Comparison of ENCODE assay signal across 1 cellular context in the genomic region with DNA sequence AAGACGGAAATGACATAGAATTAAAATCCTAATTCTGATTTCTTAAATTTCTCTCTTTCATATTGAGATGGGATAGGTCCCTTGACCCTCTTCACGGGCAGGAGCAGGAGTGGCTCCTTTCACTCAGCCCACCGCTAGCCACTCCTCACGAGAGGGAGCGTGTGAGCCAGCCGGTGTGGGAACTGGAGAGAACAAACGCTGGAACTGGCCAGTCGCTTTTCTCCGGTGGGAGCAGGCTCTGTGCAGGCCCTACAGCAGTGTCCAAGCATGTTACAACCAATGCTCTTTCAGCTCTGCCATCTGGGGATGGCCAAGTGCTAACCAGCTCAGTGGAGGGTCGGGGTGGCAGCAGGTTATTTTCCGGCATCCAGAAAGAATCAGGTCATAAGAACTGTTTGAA.
TF ChIP-seq lines count a peak whose summit lies in the region.

No MANE protein-coding gene starts in this region.

TF ChIP-seq in GM23338, 12 proteins besides CTCF, POLR2A, EP300 and RAD21 (continued from another document):
- TF ChIP-seq, protein P1, sequence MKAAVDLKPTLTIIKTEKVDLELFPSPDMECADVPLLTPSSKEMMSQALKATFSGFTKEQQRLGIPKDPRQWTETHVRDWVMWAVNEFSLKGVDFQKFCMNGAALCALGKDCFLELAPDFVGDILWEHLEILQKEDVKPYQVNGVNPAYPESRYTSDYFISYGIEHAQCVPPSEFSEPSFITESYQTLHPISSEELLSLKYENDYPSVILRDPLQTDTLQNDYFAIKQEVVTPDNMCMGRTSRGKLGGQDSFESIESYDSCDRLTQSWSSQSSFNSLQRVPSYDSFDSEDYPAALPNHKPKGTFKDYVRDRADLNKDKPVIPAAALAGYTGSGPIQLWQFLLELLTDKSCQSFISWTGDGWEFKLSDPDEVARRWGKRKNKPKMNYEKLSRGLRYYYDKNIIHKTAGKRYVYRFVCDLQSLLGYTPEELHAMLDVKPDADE (IDR thresholded peaks at IDR 0.05): no peak
- TF ChIP-seq NANOG (IDR thresholded peaks at IDR 0.05; ENCODE audit: borderline replicate concordance) (no peak), CREB1 (CRISPR knock-in tag; IDR thresholded peaks at IDR 0.05; ENCODE audit: low read depth) (no peak), ZNF114 (CRISPR knock-in tag; IDR thresholded peaks at IDR 0.05) (no peak), ZNF331 (CRISPR knock-in tag; IDR thresholded peaks at IDR 0.05; ENCODE audit: low read depth) (no peak), JUNB (IDR thresholded peaks at IDR 0.05; ENCODE audit: unreplicated experiment) (no peak), STAT1 (IDR thresholded peaks at IDR 0.05; ENCODE audit: unreplicated experiment) (no peak), EZH2 (IDR thresholded peaks at IDR 0.05; ENCODE audit: low read depth, unreplicated experiment) (no peak), EZH2phosphoT487 (IDR thresholded peaks at IDR 0.05; ENCODE audit: unreplicated experiment) (no peak)
- TF ChIP-seq, protein P2, sequence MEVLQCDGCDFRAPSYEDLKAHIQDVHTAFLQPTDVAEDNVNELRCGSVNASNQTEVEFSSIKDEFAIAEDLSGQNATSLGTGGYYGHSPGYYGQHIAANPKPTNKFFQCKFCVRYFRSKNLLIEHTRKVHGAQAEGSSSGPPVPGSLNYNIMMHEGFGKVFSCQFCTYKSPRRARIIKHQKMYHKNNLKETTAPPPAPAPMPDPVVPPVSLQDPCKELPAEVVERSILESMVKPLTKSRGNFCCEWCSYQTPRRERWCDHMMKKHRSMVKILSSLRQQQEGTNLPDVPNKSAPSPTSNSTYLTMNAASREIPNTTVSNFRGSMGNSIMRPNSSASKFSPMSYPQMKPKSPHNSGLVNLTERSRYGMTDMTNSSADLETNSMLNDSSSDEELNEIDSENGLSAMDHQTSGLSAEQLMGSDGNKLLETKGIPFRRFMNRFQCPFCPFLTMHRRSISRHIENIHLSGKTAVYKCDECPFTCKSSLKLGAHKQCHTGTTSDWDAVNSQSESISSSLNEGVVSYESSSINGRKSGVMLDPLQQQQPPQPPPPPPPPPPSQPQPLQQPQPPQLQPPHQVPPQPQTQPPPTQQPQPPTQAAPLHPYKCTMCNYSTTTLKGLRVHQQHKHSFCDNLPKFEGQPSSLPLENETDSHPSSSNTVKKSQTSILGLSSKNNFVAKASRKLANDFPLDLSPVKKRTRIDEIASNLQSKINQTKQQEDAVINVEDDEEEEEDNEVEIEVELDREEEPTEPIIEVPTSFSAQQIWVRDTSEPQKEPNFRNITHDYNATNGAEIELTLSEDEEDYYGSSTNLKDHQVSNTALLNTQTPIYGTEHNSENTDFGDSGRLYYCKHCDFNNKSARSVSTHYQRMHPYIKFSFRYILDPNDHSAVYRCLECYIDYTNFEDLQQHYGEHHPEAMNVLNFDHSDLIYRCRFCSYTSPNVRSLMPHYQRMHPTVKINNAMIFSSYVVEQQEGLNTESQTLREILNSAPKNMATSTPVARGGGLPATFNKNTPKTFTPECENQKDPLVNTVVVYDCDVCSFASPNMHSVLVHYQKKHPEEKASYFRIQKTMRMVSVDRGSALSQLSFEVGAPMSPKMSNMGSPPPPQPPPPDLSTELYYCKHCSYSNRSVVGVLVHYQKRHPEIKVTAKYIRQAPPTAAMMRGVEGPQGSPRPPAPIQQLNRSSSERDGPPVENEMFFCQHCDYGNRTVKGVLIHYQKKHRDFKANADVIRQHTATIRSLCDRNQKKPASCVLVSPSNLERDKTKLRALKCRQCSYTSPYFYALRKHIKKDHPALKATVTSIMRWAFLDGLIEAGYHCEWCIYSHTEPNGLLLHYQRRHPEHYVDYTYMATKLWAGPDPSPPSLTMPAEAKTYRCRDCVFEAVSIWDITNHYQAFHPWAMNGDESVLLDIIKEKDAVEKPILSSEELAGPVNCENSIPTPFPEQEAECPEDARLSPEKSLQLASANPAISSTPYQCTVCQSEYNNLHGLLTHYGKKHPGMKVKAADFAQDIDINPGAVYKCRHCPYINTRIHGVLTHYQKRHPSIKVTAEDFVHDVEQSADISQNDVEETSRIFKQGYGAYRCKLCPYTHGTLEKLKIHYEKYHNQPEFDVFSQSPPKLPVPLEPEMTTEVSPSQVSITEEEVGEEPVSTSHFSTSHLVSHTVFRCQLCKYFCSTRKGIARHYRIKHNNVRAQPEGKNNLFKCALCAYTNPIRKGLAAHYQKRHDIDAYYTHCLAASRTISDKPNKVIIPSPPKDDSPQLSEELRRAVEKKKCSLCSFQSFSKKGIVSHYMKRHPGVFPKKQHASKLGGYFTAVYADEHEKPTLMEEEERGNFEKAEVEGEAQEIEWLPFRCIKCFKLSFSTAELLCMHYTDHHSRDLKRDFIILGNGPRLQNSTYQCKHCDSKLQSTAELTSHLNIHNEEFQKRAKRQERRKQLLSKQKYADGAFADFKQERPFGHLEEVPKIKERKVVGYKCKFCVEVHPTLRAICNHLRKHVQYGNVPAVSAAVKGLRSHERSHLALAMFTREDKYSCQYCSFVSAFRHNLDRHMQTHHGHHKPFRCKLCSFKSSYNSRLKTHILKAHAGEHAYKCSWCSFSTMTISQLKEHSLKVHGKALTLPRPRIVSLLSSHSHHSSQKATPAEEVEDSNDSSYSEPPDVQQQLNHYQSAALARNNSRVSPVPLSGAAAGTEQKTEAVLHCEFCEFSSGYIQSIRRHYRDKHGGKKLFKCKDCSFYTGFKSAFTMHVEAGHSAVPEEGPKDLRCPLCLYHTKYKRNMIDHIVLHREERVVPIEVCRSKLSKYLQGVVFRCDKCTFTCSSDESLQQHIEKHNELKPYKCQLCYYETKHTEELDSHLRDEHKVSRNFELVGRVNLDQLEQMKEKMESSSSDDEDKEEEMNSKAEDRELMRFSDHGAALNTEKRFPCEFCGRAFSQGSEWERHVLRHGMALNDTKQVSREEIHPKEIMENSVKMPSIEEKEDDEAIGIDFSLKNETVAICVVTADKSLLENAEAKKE (CRISPR knock-in tag; IDR thresholded peaks at IDR 0.05): no peak
